9 cellular contexts compared by ENCODE assay signal in genomic region chr4:25098964-25099843, GRCh38.
DNase-seq lines count a peak whose midpoint lies in the region; ATAC-seq, FAIRE-seq and TF ChIP-seq lines count a peak whose summit lies in the region.
"Had no signal": no experiment of that assay in that cellular context is flagged by ENCODE, and none has a peak within 500 bp of the region (broad histone marks: within the 10 kb centered on the region; RNA-seq: fewer than 3 reads in every experiment).

No MANE protein-coding gene starts in this region.

- 23 to 33% methylated on average over 9 to 10 of the region's 10 CpGs for WGBS in body of pancreas, 2 donors
- WGBS in lower leg skin, 2 donors: 31% methylated on average over 10 of the region's 10 CpGs
- WGBS in sigmoid colon, 2 donors: 21 to 54% methylated on average over 10 of the region's 10 CpGs

- TF ChIP-seq POLR2A in body of pancreas (IDR thresholded peaks at IDR 0.05): no peak
- TF ChIP-seq POLR2A in lower leg skin (IDR thresholded peaks at IDR 0.05): no peak
- TF ChIP-seq POLR2A in sigmoid colon (IDR thresholded peaks at IDR 0.05): no peak

- peak; percentile 53 for ATAC-seq in body of pancreas
- ATAC-seq in GM21515 (IDR thresholded peaks at IDR 0.05; ENCODE audit: unreplicated experiment): no peak

- H3K4me3 ChIP-seq in body of pancreas (no peak overlapping the region), lower leg skin (ENCODE audit: low read depth, poor library complexity, severe bottlenecking) (no peak overlapping the region), sigmoid colon (no peak overlapping the region)

- DNase-seq in AG08395 (ENCODE audit: low spot score) (peak; percentile 76), LHCN-M2 (ENCODE audit: low read depth) (peak; percentile 88), body of pancreas (peak; percentile 20 to 77 (median 44)), lower leg skin (ENCODE audit: low spot score in 2 of 2) (peak; percentile 47 to 86), sigmoid colon (no peak), GM19239 (ENCODE audit: insufficient read length, low spot score) (no peak), GM13976 (ENCODE audit: low spot score) (no peak)
- DNase-seq: NCI-H345 had no signal

- H3K4me1 ChIP-seq in body of pancreas (no peaks in the 10 kb centered on the region), sigmoid colon (peaks cover 0 to 11% (median 5%) of the 10 kb centered on the region in 4 donors)

- H3K27ac ChIP-seq in body of pancreas (no peak overlapping the region), sigmoid colon (no peak overlapping the region)

- H3K36me3 ChIP-seq in body of pancreas (replicated peaks in 1 of 2; ENCODE audit: insufficient read depth in 1 of 2, low read depth in 2 of 2) (no peaks in the 10 kb centered on the region), sigmoid colon (no peaks in the 10 kb centered on the region)

- in situ Hi-C loops in GM13976 (cut with MboI; ENCODE audit: low sequenced_read_pairs, unreplicated experiment): no loop called here

- TF ChIP-seq EP300 in sigmoid colon (IDR thresholded peaks at IDR 0.05): no peak

- no peaks in the 10 kb centered on the region for H3K9me3 ChIP-seq in body of pancreas
- H3K9me3 ChIP-seq in sigmoid colon: no peaks in the 10 kb centered on the region

- no peak for FAIRE-seq in GM19239 (lab: Jason Lieb, UNC)

- TF ChIP-seq CTCF in body of pancreas (IDR thresholded peaks at IDR 0.05): no peak
- TF ChIP-seq CTCF in lower leg skin (IDR thresholded peaks at IDR 0.05): no peak
- no peak for TF ChIP-seq CTCF in sigmoid colon (IDR thresholded peaks at IDR 0.05)
- TF ChIP-seq CTCF in GM13976 (IDR thresholded peaks at IDR 0.05; ENCODE audit: borderline replicate concordance, control extremely low read depth, extremely low read depth, insufficient read depth, missing control alignments): no peak

- intact Hi-C loops in body of pancreas (cut with DNase I) (no loop called here), lower leg skin (cut with DNase I; ENCODE audit: low total_unique reads) (no loop called here), sigmoid colon (cut with DNase I) (no loop called here)

- H3K27me3 ChIP-seq in body of pancreas (no peaks in the 10 kb centered on the region), sigmoid colon (no peaks in the 10 kb centered on the region)

Comparison
In these comparisons a context has a peak if more than half of its experiments do, and no peak if none do; other contexts are left out.
1. DNase-seq: peak in AG08395 (single experiment), LHCN-M2 (single experiment), body of pancreas (4 of 4) and lower leg skin (2 of 2); none in sigmoid colon (single experiment), GM19239 (single experiment) and GM13976 (single experiment).